In the genomic region with DNA sequence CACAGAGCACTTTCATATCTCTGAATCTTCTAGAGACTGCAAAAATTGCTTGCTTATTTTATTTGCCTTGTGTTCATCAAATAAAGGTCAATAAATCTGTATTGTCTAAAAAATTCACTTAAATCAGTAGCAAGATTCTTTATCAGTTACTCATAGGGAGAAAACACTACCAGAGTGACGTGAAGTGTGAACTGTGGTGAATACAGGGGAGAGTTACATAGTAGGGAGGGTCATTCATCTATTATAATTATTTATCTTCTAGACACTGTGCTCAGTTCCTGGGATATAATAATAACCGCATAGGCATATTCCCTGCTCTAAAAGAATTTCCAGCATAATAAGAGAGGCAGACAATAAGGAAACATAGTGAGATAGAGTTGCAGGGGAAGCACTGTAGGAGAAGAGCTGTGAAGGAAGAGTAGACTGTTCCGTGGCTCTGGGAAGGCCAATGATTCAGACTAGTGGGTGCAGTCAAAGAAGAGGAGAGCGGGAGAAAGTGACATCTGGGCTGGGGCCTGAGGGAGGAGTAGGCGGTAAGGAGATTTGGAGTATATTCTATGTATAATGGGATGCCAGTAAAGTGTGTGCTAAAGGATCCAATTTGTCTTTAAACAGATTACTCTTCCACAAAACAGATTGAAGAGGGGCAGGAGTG, we compare ENCODE assay signal across 17 cellular contexts.
DNase-seq lines count a peak whose midpoint lies in the region; TF ChIP-seq lines count a peak whose summit lies in the region.
"Had no signal": no experiment of that assay in that cellular context is flagged by ENCODE, and none has a peak within 500 bp of the region (broad histone marks: within the 10 kb centered on the region; RNA-seq: fewer than 3 reads in every experiment).

No MANE protein-coding gene starts in this region.

- no peak overlapping the region for H3K4me3 ChIP-seq in esophagus muscularis mucosa
- H3K4me3 ChIP-seq in testis = no peak overlapping the region
- H3K4me3 ChIP-seq: GM23248, HAP-1 had no signal

- H3K36me3 ChIP-seq in esophagus muscularis mucosa (no peaks in the 10 kb centered on the region), testis (ENCODE audit: low read depth, missing control alignments) (no peaks in the 10 kb centered on the region)
- H3K36me3 ChIP-seq: BE2C, HAP-1 had no signal

- H3K4me1 Mint-ChIP-seq in mesothelial cell of epicardium = peaks cover 11% of the 10 kb centered on the region

- no peaks in the 10 kb centered on the region for H3K4me1 ChIP-seq in esophagus muscularis mucosa
- H3K4me1 ChIP-seq in testis = no peaks in the 10 kb centered on the region
- H3K4me1 ChIP-seq: BE2C, HAP-1 had no signal

- intact Hi-C loops in esophagus muscularis mucosa (cut with DNase I) = no loop called here
- intact Hi-C loops in testis (cut with DNase I; ENCODE audit: low total_unique reads) = no loop called here

- H3K27me3 Mint-ChIP-seq in mesothelial cell of epicardium (ENCODE audit: low read depth) = no peaks in the 10 kb centered on the region
- H3K27me3 Mint-ChIP-seq: CD8-positive, alpha-beta memory T cell had no signal

- TF ChIP-seq EP300 in esophagus muscularis mucosa (IDR thresholded peaks at IDR 0.05) = no peak

- peak; percentile 100 for DNase-seq in NCI-H82 treated with DMSO at 0.1 percent for 48 hours (lab: John Stamatoyannopoulos, UW; ENCODE audit: unreplicated experiment)
- DNase-seq in astrocyte of the hippocampus (ENCODE audit: low read depth, low spot score) = peak; percentile 46
- DNase-seq in glomerular visceral epithelial cell (ENCODE audit: extremely low spot score) = peak; percentile 28
- DNase-seq in renal cortical epithelial cell (ENCODE audit: low read depth) = peak; percentile 50
- no peak for DNase-seq in esophagus muscularis mucosa (ENCODE audit: extremely low spot score)
- no peak for DNase-seq in testis
- no peak for DNase-seq in mesothelial cell of epicardium (ENCODE audit: low spot score in 2 of 2, unreplicated experiment in 2 of 2)
- no peak for DNase-seq in D341Med (ENCODE audit: low spot score)
- DNase-seq: ACHN; BE2C; C1 segment of cervical spinal cord; CD4-positive, CD25-positive, alpha-beta regulatory T cell; CD8-positive, alpha-beta memory T cell; COR-L47; GM23248 had no signal

- no peaks in the 10 kb centered on the region for H3K9me3 Mint-ChIP-seq in mesothelial cell of epicardium
- H3K9me3 Mint-ChIP-seq: CD8-positive, alpha-beta memory T cell had no signal

- TF ChIP-seq POLR2A in esophagus muscularis mucosa (IDR thresholded peaks at IDR 0.05; ENCODE audit: low read depth) = no peak
- no peak for TF ChIP-seq POLR2A in testis (IDR thresholded peaks at IDR 0.05)

- H3K9me3 ChIP-seq in esophagus muscularis mucosa = no peaks in the 10 kb centered on the region
- no peaks in the 10 kb centered on the region for H3K9me3 ChIP-seq in testis
- H3K9me3 ChIP-seq: BE2C, HAP-1 had no signal

- H3K36me3 Mint-ChIP-seq in mesothelial cell of epicardium = no peaks in the 10 kb centered on the region
- H3K36me3 Mint-ChIP-seq: CD4-positive, CD25-positive, alpha-beta regulatory T cell had no signal

- 83% methylated on average over 5 of the region's 5 CpGs for WGBS in esophagus muscularis mucosa
- 59 to 72% methylated on average over 5 of the region's 5 CpGs for WGBS in testis, 2 donors

- no peak overlapping the region for H3K27ac ChIP-seq in esophagus muscularis mucosa (replicated peaks in 1 of 4)
- H3K27ac ChIP-seq in testis = no peak overlapping the region
- H3K27ac ChIP-seq: GM23248, HL-60 had no signal

- H3K27ac Mint-ChIP-seq in mesothelial cell of epicardium = no peak overlapping the region
- H3K27ac Mint-ChIP-seq: CD4-positive, CD25-positive, alpha-beta regulatory T cell; CD8-positive, alpha-beta memory T cell had no signal

- no peak overlapping the region for H3K4me3 Mint-ChIP-seq in mesothelial cell of epicardium
- H3K4me3 Mint-ChIP-seq: CD4-positive, CD25-positive, alpha-beta regulatory T cell; CD8-positive, alpha-beta memory T cell had no signal

- TF ChIP-seq CTCF in esophagus muscularis mucosa (IDR thresholded peaks at IDR 0.05) = no peak
- TF ChIP-seq CTCF in testis (IDR thresholded peaks at IDR 0.05) = no peak
- TF ChIP-seq CTCF in mesothelial cell of epicardium (IDR thresholded peaks at IDR 0.05; ENCODE audit: unreplicated experiment) = no peak

- H3K27me3 ChIP-seq in esophagus muscularis mucosa (no peaks in the 10 kb centered on the region), testis (no peaks in the 10 kb centered on the region)
- H3K27me3 ChIP-seq: BE2C had no signal

Comparison
In these comparisons a context has a peak if more than half of its experiments do, and no peak if none do; other contexts are left out.
1. DNase-seq: peak in NCI-H82 treated with DMSO at 0.1 percent for 48 hours (single experiment), astrocyte of the hippocampus (single experiment), glomerular visceral epithelial cell (single experiment) and renal cortical epithelial cell (single experiment); none in esophagus muscularis mucosa (single experiment), testis (single experiment), mesothelial cell of epicardium (0 of 2) and D341Med (single experiment).